In genomic region chr5:10759111-10759510, GRCh38 we compare ENCODE assay signal across 1 cellular context.
TF ChIP-seq lines count a peak whose summit lies in the region.

No MANE protein-coding gene starts in this region.

TF ChIP-seq in HepG2, 621 proteins besides CTCF, POLR2A, EP300 and RAD21:
- TF ChIP-seq, protein P1, sequence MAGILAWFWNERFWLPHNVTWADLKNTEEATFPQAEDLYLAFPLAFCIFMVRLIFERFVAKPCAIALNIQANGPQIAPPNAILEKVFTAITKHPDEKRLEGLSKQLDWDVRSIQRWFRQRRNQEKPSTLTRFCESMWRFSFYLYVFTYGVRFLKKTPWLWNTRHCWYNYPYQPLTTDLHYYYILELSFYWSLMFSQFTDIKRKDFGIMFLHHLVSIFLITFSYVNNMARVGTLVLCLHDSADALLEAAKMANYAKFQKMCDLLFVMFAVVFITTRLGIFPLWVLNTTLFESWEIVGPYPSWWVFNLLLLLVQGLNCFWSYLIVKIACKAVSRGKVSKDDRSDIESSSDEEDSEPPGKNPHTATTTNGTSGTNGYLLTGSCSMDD (CRISPR knock-in tag; IDR thresholded peaks at IDR 0.05): no peak
- no peak for TF ChIP-seq ELF1 (CRISPR knock-in tag; IDR thresholded peaks at IDR 0.05)
- no peak for TF ChIP-seq NCOA1 (CRISPR knock-in tag; IDR thresholded peaks at IDR 0.05)
- no peak for TF ChIP-seq ZNF574 (CRISPR knock-in tag; IDR thresholded peaks at IDR 0.05)
- TF ChIP-seq SAFB2 (CRISPR knock-in tag; IDR thresholded peaks at IDR 0.05; ENCODE audit: borderline replicate concordance, low read depth): no peak
- no peak for TF ChIP-seq MTA3 (CRISPR knock-in tag; IDR thresholded peaks at IDR 0.05)
- no peak for TF ChIP-seq NPAS2 (CRISPR knock-in tag; IDR thresholded peaks at IDR 0.05; ENCODE audit: borderline replicate concordance)
- TF ChIP-seq ZSCAN30 (CRISPR knock-in tag; IDR thresholded peaks at IDR 0.05): no peak
- TF ChIP-seq, protein P2, sequence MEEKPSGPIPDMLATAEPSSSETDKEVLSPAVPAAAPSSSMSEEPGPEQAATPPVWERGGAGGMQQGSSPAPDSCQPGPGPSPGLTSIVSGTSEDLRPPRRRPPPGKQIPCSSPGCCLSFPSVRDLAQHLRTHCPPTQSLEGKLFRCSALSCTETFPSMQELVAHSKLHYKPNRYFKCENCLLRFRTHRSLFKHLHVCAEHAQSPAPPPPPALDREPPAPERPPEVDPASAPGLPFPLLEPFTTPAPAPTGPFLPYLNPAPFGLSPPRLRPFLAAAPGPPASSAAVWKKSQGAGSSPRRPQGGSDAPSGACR (CRISPR knock-in tag; IDR thresholded peaks at IDR 0.05): no peak
TF ChIP-seq in HepG2: peak in this region for 0.
